8 cellular contexts compared by ENCODE assay signal in the genomic region with DNA sequence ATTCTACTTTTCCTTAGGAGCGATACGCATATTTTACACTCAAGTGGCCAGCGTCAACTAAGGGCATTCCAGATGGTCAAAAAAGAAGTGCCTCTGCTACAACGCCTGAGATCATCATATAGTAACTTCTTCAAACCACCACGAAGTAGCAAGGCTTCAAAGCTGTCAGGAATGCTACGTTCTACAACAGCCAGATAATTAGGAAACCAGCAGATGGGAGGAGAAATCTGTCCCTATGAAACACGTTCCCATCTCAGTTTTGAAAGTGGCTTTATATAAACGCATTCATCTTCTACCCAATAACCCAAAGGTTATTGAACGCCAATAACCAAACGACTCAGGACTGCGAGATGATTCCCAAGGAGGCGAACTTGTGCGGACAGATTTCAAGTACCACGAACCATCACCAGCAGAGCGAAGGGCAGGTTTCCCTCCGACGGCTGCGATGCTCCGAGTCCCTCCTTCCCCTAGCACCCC. TPM values are rescaled to one million over a fixed set of nuclear protein-coding genes. Genes with fewer than 3 reads are reported as not detected.
DNase-seq lines count a peak whose midpoint lies in the region; ATAC-seq and TF ChIP-seq lines count a peak whose summit lies in the region.

No MANE protein-coding gene starts in this region.

- H3K79me2 ChIP-seq in OCI-LY7 (ENCODE audit: insufficient read depth, low read depth, low read length) = no peaks in the 10 kb centered on the region

- no peak overlapping the region; the same call in 1 of the 2 replicates for H2AFZ ChIP-seq in OCI-LY7 (ENCODE audit: low read length)

- intact Hi-C loops in OCI-LY7 (cut with micrococcal nuclease; ENCODE audit: unreplicated experiment) = no loop called here

- H4K20me1 ChIP-seq in OCI-LY7 (ENCODE audit: insufficient read depth, low read length) = no peaks in the 10 kb centered on the region; the same call in 1 of the 2 replicates

- H3K4me3 ChIP-seq in AG04449 (ENCODE audit: low read depth, low read length) (peak overlapping the region; percentile 83), GM06990 (replicated peaks; ENCODE audit: low read depth, low read length) (peak overlapping the region; percentile 94), OCI-LY7 (ENCODE audit: low read depth, low read length, poor library complexity, severe bottlenecking) (peak overlapping the region; percentile 98), ectodermal cell (ENCODE audit: insufficient read depth, low read depth, low read length) (peak overlapping the region; percentile 88)

- POLR2A ChIA-PET in AG04449 (lab: Yijun Ruan, JAX) = interaction anchor here (0.6 kb wide), 1 partner anchor 80 kb away, joined by 3 read pairs; no protein-coding TSS in a partner anchor
- POLR2A ChIA-PET in OCI-LY7 (lab: Charles Lee) = interaction anchor here (0.7 kb wide), 1 partner anchor 1188 kb away, joined by 3 read pairs; no protein-coding TSS in a partner anchor

- TF ChIP-seq CTCF in AG04449 (IDR thresholded peaks at IDR 0.05; ENCODE audit: insufficient read depth, low read length, missing control alignments) = no peak
- TF ChIP-seq CTCF in GM06990 (IDR thresholded peaks at IDR 0.05; ENCODE audit: insufficient read depth, low read length, poor library complexity, severe bottlenecking) = no peak
- TF ChIP-seq CTCF in OCI-LY7 (conservative IDR thresholded peaks at IDR 0.05; ENCODE audit: low read length) = no peak

- ATAC-seq in GM21360 (IDR thresholded peaks at IDR 0.05; ENCODE audit: unreplicated experiment) (no peak), HG03520 (IDR thresholded peaks at IDR 0.05; ENCODE audit: unreplicated experiment) (no peak)

- no TSS peak for BruUV-seq in OCI-LY7 (replicated peaks; lab: Mats Ljungman, UMichigan)

- H3K27me3 ChIP-seq in GM06990 (replicated peaks; ENCODE audit: control insufficient read depth, insufficient read depth, low read length) (no peaks in the 10 kb centered on the region), ectodermal cell (ENCODE audit: control insufficient read depth, insufficient read depth, low read length, poor library complexity, severe bottlenecking) (peaks cover 4% of the 10 kb centered on the region)

- no peak overlapping the region for H3K27ac ChIP-seq in OCI-LY7 (ENCODE audit: low read depth, low read length, poor library complexity, severe bottlenecking)
- no peak overlapping the region for H3K27ac ChIP-seq in ectodermal cell (ENCODE audit: insufficient read depth, low read depth, low read length, poor library complexity, severe bottlenecking)

- peaks cover 1% of the 10 kb centered on the region for H3K36me3 ChIP-seq in GM06990 (ENCODE audit: control insufficient read depth, insufficient read depth, low read length)
- 0 out of 2 replicates have a peak, but pooled peaks cover 3% of the 10 kb centered on the region for H3K36me3 ChIP-seq in OCI-LY7 (ENCODE audit: insufficient read depth, low read length)
- no peaks in the 10 kb centered on the region for H3K36me3 ChIP-seq in ectodermal cell (ENCODE audit: control insufficient read depth, insufficient read depth, low read length)

- DNase-seq in AG04449 (ENCODE audit: low read depth, low spot score) (no peak), GM06990 (ENCODE audit: extremely low read depth, insufficient read length) (no peak), OCI-LY7 (ENCODE audit: low spot score) (no peak), myocyte (ENCODE audit: low read depth) (peak; percentile 16), GF-D8 (lab: John Stamatoyannopoulos, UW) (no peak)

- WGBS in ectodermal cell, 2 experiments = 14 to 15% methylated on average over 19 of the region's 19 CpGs

- CTCF ChIA-PET in AG04449 (lab: Yijun Ruan, JAX) = no interaction called here
- CTCF ChIA-PET in OCI-LY7 (lab: Charles Lee; ENCODE audit: unreplicated experiment) = no interaction called here

- H3K4me1 ChIP-seq in OCI-LY7 (ENCODE audit: insufficient read depth, low read length, poor library complexity, severe bottlenecking) (peaks cover 17% of the 10 kb centered on the region), ectodermal cell (ENCODE audit: control insufficient read depth, insufficient read depth, low read length) (no peaks in the 10 kb centered on the region)

- no peaks in the 10 kb centered on the region for H3K9me2 ChIP-seq in OCI-LY7 (ENCODE audit: insufficient read depth, low read length)

- no peaks in the 10 kb centered on the region for H3K9me3 ChIP-seq in OCI-LY7 (ENCODE audit: low read length)
- H3K9me3 ChIP-seq in ectodermal cell (ENCODE audit: control insufficient read depth, low read length) = no peaks in the 10 kb centered on the region

- H3K4me2 ChIP-seq in OCI-LY7 (ENCODE audit: low read length) = peak overlapping the region; percentile 99

RNA-seq across cellular contexts. Expression of a gene that starts 1.2 kb away (rescaled TPM):
- 5.9 and 10.6 TPM in 2 replicates for total RNA-seq in OCI-LY7 (2014; rRNA removed; shearing (Covaris generic))
- total RNA-seq in OCI-LY7 (2022) (12.0 and 12.9 TPM in 2 replicates), myocyte (36.1 and 40.4 TPM in 2 replicates)
- 43.6 TPM for polyA plus RNA-seq in ectodermal cell (2013, experiment 1 of 4)
- polyA plus RNA-seq in ectodermal cell (2013, experiment 2 of 4) = 44.7 TPM
- polyA plus RNA-seq in ectodermal cell (2013, experiment 3 of 4) = 37.0 TPM
- polyA plus RNA-seq in ectodermal cell (2013, experiment 4 of 4) = 33.2 TPM
- 42.8 TPM for polyA plus RNA-seq in myocyte (2012)

RNA-seq across cellular contexts. Expression of a gene that starts 18.1 kb away (rescaled TPM):
- 22.8 and 23.0 TPM in 2 replicates for total RNA-seq in OCI-LY7 (2014; rRNA removed; shearing (Covaris generic))
- 29.9 and 30.8 TPM in 2 replicates for total RNA-seq in OCI-LY7 (2022)
- 57.6 TPM for polyA plus RNA-seq in ectodermal cell (2013, experiment 1 of 4)
- 53.0 TPM for polyA plus RNA-seq in ectodermal cell (2013, experiment 2 of 4)
- polyA plus RNA-seq in ectodermal cell (2013, experiment 3 of 4) = 30.9 TPM
- polyA plus RNA-seq in ectodermal cell (2013, experiment 4 of 4) = 29.9 TPM
- 2.2 and 3.0 TPM in 2 replicates for total RNA-seq in myocyte
- polyA plus RNA-seq in myocyte (2012) = 1.1 TPM
